8 cellular contexts compared by ENCODE assay signal in genomic region chr6:7543761-7544424, GRCh38. TPM values are rescaled to one million over a fixed set of nuclear protein-coding genes. Genes with fewer than 3 reads are reported as not detected.
A peak's percentile ranks its signal among the peaks of the same experiment; 100 is the strongest.
DNase-seq lines count a peak whose midpoint lies in the region; ATAC-seq, FAIRE-seq and TF ChIP-seq lines count a peak whose summit lies in the region.

No MANE protein-coding gene starts in this region.

- DNase-seq in activated T-cell treated with anti-CD3 and anti-CD28 coated beads, Interleukin-2, amount 50 U/mL, for 4 hours, result no peak
- no peak for DNase-seq in activated T-cell treated with anti-CD3 and anti-CD28 coated beads, Interleukin-2, amount 50 U/mL, for 72 hours
- DNase-seq in astrocyte of the spinal cord (ENCODE audit: low read depth, low spot score) (peak; percentile 2), HepG2 (ENCODE audit: low spot score) (no peak), stomach (no peak), mucosa of gallbladder (ENCODE audit: low spot score) (no peak), UCSD-AML1 (lab: John Stamatoyannopoulos, UW; ENCODE audit: unreplicated experiment) (no peak)

- H3K4me2 ChIP-seq in HepG2 (ENCODE audit: low read depth, low read length), result peak overlapping the region; percentile 97

- peak overlapping the region; percentile 99 for H3K9ac ChIP-seq in HepG2 (ENCODE audit: insufficient read depth, low read depth, low read length)

- peaks cover 61% of the 10 kb centered on the region for H3K4me1 ChIP-seq in HepG2 (ENCODE audit: insufficient read depth, low read length)
- H3K4me1 ChIP-seq in stomach, result peaks cover 24 to 67% (median 35%) of the 10 kb centered on the region in 4 donors

- TF ChIP-seq RAD21 in HepG2 (CRISPR knock-in tag; IDR thresholded peaks at IDR 0.05), result no peak

- H3K79me2 ChIP-seq in HepG2 (ENCODE audit: insufficient read depth, low read length), result peaks cover 63% of the 10 kb centered on the region

- intact Hi-C loops in HepG2 (cut with micrococcal nuclease; ENCODE audit: unreplicated experiment) (loop anchor here (1.0 to 10.0 kb wide), 4 partner anchors 98 to 379 kb away; partner anchors contain the start of gene SSR1), stomach (cut with DNase I; ENCODE audit: low total_unique reads) (no loop called here)

- no peak for ATAC-seq in activated T-cell treated with anti-CD3 and anti-CD28 coated beads, Interleukin-2, amount 50 U/mL, for 4 hours
- ATAC-seq in activated T-cell treated with anti-CD3 and anti-CD28 coated beads, Interleukin-2, amount 50 U/mL, for 72 hours (replicated peaks in 1 of 2), result no peak
- ATAC-seq in HepG2 (no peak), GM21717 (IDR thresholded peaks at IDR 0.05; ENCODE audit: unreplicated experiment) (no peak)

- H3K36me3 Mint-ChIP-seq in activated T-cell treated with anti-CD3 and anti-CD28 coated beads, Interleukin-2, amount 50 U/mL, for 4 hours (ENCODE audit: insufficient read depth), result no peaks in the 10 kb centered on the region
- peaks cover 0 to 2% of the 10 kb centered on the region in 2 donors for H3K36me3 Mint-ChIP-seq in activated T-cell treated with anti-CD3 and anti-CD28 coated beads, Interleukin-2, amount 50 U/mL, for 72 hours (ENCODE audit: insufficient read depth in 2 of 2)

- POLR2A ChIA-PET in HepG2 (lab: Yijun Ruan, JAX), result interaction anchor here (0.7 to 2.1 kb wide), 3 partner anchors 17 to 117 kb away, joined by 4 to 21 read pairs (median 7); partner anchors contain the start of gene SNRNP48

- TF ChIP-seq EP300 in HepG2 (IDR thresholded peaks at IDR 0.05; ENCODE audit: low read depth in 2 of 2, low read length in 2 of 2) (no peak), HepG2 (CRISPR knock-in tag; IDR thresholded peaks at IDR 0.05; ENCODE audit: borderline replicate concordance) (no peak), stomach (IDR thresholded peaks at IDR 0.05) (no peak)

- WGBS in HepG2 (ENCODE audit: low lambda C conversion rate), result 2% methylated on average over 13 of the region's 13 CpGs
- WGBS in stomach, 5 donors, result 18 to 43% (median 31%) methylated on average over 13 of the region's 13 CpGs

- CTCF ChIA-PET in HepG2 (lab: Yijun Ruan, JAX; ENCODE audit: low intra/inter-chr PET ratio, low total read pairs), result no interaction called here

- no peak overlapping the region for H3K27ac Mint-ChIP-seq in activated T-cell treated with anti-CD3 and anti-CD28 coated beads, Interleukin-2, amount 50 U/mL, for 72 hours

- H3K27ac ChIP-seq in HepG2 (ENCODE audit: extremely low read length, insufficient read depth, low read length) (peak overlapping the region; percentile 90), stomach (peak overlapping the region; percentile 80 to 95 (median 86))

- H3K4me3 Mint-ChIP-seq in activated T-cell treated with anti-CD3 and anti-CD28 coated beads, Interleukin-2, amount 50 U/mL, for 4 hours, result peak overlapping the region; percentile 1
- H3K4me3 Mint-ChIP-seq in activated T-cell treated with anti-CD3 and anti-CD28 coated beads, Interleukin-2, amount 50 U/mL, for 72 hours, result peak overlapping the region in 1 of 2 donors; percentile 49

- H3K9me3 ChIP-seq in HepG2 (ENCODE audit: low read length), result no peaks in the 10 kb centered on the region
- H3K9me3 ChIP-seq in stomach, result no peaks in the 10 kb centered on the region

- peaks cover 1 to 14% of the 10 kb centered on the region in 2 experiments; a peak in 3 of 5 replicates for H3K36me3 ChIP-seq in HepG2 (replicated peaks in 1 of 2; ENCODE audit: control insufficient read depth in 1 of 2, insufficient read depth in 2 of 2, low read length in 2 of 2)
- H3K36me3 ChIP-seq in stomach, result no peaks in the 10 kb centered on the region

- BruUV-seq in HepG2 (replicated peaks; lab: Mats Ljungman, UMichigan), result no TSS peak

- H3K9me3 Mint-ChIP-seq in activated T-cell treated with anti-CD3 and anti-CD28 coated beads, Interleukin-2, amount 50 U/mL, for 4 hours, result no peaks in the 10 kb centered on the region
- H3K9me3 Mint-ChIP-seq in activated T-cell treated with anti-CD3 and anti-CD28 coated beads, Interleukin-2, amount 50 U/mL, for 72 hours, result no peaks in the 10 kb centered on the region

- no peak overlapping the region for H2AFZ ChIP-seq in HepG2 (ENCODE audit: low read length)

- peaks cover 13% of the 10 kb centered on the region for H3K4me1 Mint-ChIP-seq in activated T-cell treated with anti-CD3 and anti-CD28 coated beads, Interleukin-2, amount 50 U/mL, for 4 hours (ENCODE audit: low read depth)
- peaks cover 7% of the 10 kb centered on the region for H3K4me1 Mint-ChIP-seq in activated T-cell treated with anti-CD3 and anti-CD28 coated beads, Interleukin-2, amount 50 U/mL, for 72 hours (ENCODE audit: low read depth)

- peaks cover 69% of the 10 kb centered on the region for H3K27me3 Mint-ChIP-seq in activated T-cell treated with anti-CD3 and anti-CD28 coated beads, Interleukin-2, amount 50 U/mL, for 4 hours (ENCODE audit: low read depth)
- H3K27me3 Mint-ChIP-seq in activated T-cell treated with anti-CD3 and anti-CD28 coated beads, Interleukin-2, amount 50 U/mL, for 72 hours (ENCODE audit: low read depth), result peaks cover 69% of the 10 kb centered on the region

- H3K27me3 ChIP-seq in HepG2 (ENCODE audit: control insufficient read depth in 1 of 2, insufficient read depth in 2 of 2, low read length in 2 of 2), result peaks cover 0 to 3% of the 10 kb centered on the region in 2 experiments; a peak in 1 of 5 replicates
- H3K27me3 ChIP-seq in stomach, result peaks cover 11 to 66% (median 22%) of the 10 kb centered on the region in 3 donors

- TF ChIP-seq POLR2A in HepG2 (IDR thresholded peaks at IDR 0.05; ENCODE audit: insufficient read depth in 1 of 2, low read depth in 2 of 2, low read length in 2 of 2) (peak; percentile 34 to 44; a peak in 1 of 4 replicates), stomach (IDR thresholded peaks at IDR 0.05) (no peak)

- in situ Hi-C loops in astrocyte of the spinal cord (cut with HindIII; ENCODE audit: low sequenced_read_pairs) (no loop called here), HepG2 (cut with HindIII; ENCODE audit: extremely low pct_ligation_motif_present, low pct_unique_long_range_greater_than_20kb) (loop anchor here (5.0 kb wide), 1 partner anchor 112 kb away; no protein-coding TSS in a partner anchor)

- peaks cover 15% of the 10 kb centered on the region for H4K20me1 ChIP-seq in HepG2 (ENCODE audit: insufficient read depth, low read length)

- H3K4me3 ChIP-seq in astrocyte of the spinal cord (ENCODE audit: low read depth, low read length) (peak overlapping the region; percentile 6), HepG2 (replicated peaks in 1 of 3; ENCODE audit: insufficient read depth in 1 of 3, low read depth in 2 of 3, low read length in 3 of 3) (peak overlapping the region; percentile 94 to 100 (median 95)), stomach (peak overlapping the region; percentile 59 to 81 (median 61))

- no peak for FAIRE-seq in HepG2 (lab: Jason Lieb, UNC)

- no peak for TF ChIP-seq CTCF in astrocyte of the spinal cord (IDR thresholded peaks at IDR 0.05; ENCODE audit: low read depth, low read length)
- TF ChIP-seq CTCF in HepG2 (CRISPR knock-in tag; IDR thresholded peaks at IDR 0.05), result peak; percentile 12; the same call in 1 of the 2 replicates
- TF ChIP-seq CTCF in stomach (IDR thresholded peaks at IDR 0.05), result no peak

RNA-seq across cellular contexts. Expression of gene DSP, which starts 2.4 kb away (rescaled TPM):
- total RNA-seq in activated T-cell treated with anti-CD3 and anti-CD28 coated beads, Interleukin-2, amount 50 U/mL, for 4 hours, result under 1 TPM; 0.14 to 0.29 (median 0.23) TPM
- total RNA-seq in activated T-cell treated with anti-CD3 and anti-CD28 coated beads, Interleukin-2, amount 50 U/mL, for 72 hours, result under 1 TPM; 0.32 to 0.48 TPM
- total RNA-seq in HepG2 (2016; rRNA removed; fragmentation: Illumina TruSeq; extraction: Trizol), result 89.8 and 133 TPM in 2 replicates
- total RNA-seq in HepG2 (2016; cell fraction: cytosol; rRNA removed; fragmentation: Illumina TruSeq; extraction: Trizol; ENCODE audit: low read depth), result 7.1 and 8.3 TPM in 2 replicates
- 86.8 and 115 TPM in 2 replicates for total RNA-seq in HepG2 (2016; cell fraction: insoluble cytoplasmic fraction; rRNA removed; fragmentation: Illumina TruSeq; extraction: Trizol)
- total RNA-seq in HepG2 (2016; cell fraction: membrane; rRNA removed; fragmentation: Illumina TruSeq; extraction: Trizol), result 25.8 and 26.4 TPM in 2 replicates
- 108 and 127 TPM in 2 replicates for total RNA-seq in HepG2 (2016; cell fraction: nucleus; rRNA removed; fragmentation: Illumina TruSeq; extraction: Trizol)
- polyA plus RNA-seq in HepG2 (2011; rRNA removed), result 101 and 117 TPM in 2 replicates
- polyA plus RNA-seq in HepG2 (2011; cell fraction: cytosol; rRNA removed), result 90.6 and 111 TPM in 2 replicates
- 212 and 239 TPM in 2 replicates for polyA plus RNA-seq in HepG2 (2011; cell fraction: nucleus; rRNA removed)
- 214 and 279 TPM in 2 replicates for polyA plus RNA-seq in HepG2 (2012)
- polyA plus RNA-seq in HepG2 (2016; cell fraction: cytosol; fragmentation: Illumina TruSeq; extraction: Trizol; ENCODE audit: low read depth), result 1.6 and 1.8 TPM in 2 replicates
- polyA plus RNA-seq in HepG2 (2016; cell fraction: insoluble cytoplasmic fraction; fragmentation: Illumina TruSeq; extraction: Trizol; ENCODE audit: low read depth), result 60.1 and 69.4 TPM in 2 replicates
- 3.9 and 5.4 TPM in 2 replicates for polyA plus RNA-seq in HepG2 (2016; cell fraction: membrane; fragmentation: Illumina TruSeq; extraction: Trizol; ENCODE audit: low read depth)
- 79.3 and 87.4 TPM in 2 replicates for polyA plus RNA-seq in HepG2 (2016; cell fraction: nucleus; fragmentation: Illumina TruSeq; extraction: Trizol; ENCODE audit: insufficient read depth, low read depth)
- 21.3 and 192 TPM in 2 replicates for polyA minus RNA-seq in HepG2 (2011; rRNA and poly(A)+ RNA removed; ENCODE audit: low replicate concordance)
- polyA minus RNA-seq in HepG2 (2011; cell fraction: cytosol; rRNA and poly(A)+ RNA removed), result 301 and 325 TPM in 2 replicates
- 412 and 443 TPM in 2 replicates for polyA minus RNA-seq in HepG2 (2011; cell fraction: nucleus; rRNA and poly(A)+ RNA removed)
- 100 to 1,000 TPM in 4 of 5 donors, 10 to 100 TPM in 1; 58.9 to 125 (median 121) TPM for total RNA-seq in stomach
- 10 to 100 TPM; 12.0 to 53.9 (median 15.6) TPM for polyA plus RNA-seq in stomach
- 79.1 TPM for total RNA-seq in mucosa of gallbladder

RNA-seq across cellular contexts. Expression of gene SNRNP48, which starts 46.1 kb away (rescaled TPM):
- 10 to 100 TPM; 12.2 to 14.2 (median 12.5) TPM for total RNA-seq in activated T-cell treated with anti-CD3 and anti-CD28 coated beads, Interleukin-2, amount 50 U/mL, for 4 hours
- total RNA-seq in activated T-cell treated with anti-CD3 and anti-CD28 coated beads, Interleukin-2, amount 50 U/mL, for 72 hours, result 10 to 100 TPM; 23.8 to 26.9 TPM
- total RNA-seq in HepG2 (2016; rRNA removed; fragmentation: Illumina TruSeq; extraction: Trizol), result 47.5 and 82.0 TPM in 2 replicates
- total RNA-seq in HepG2 (2016; cell fraction: cytosol; rRNA removed; fragmentation: Illumina TruSeq; extraction: Trizol; ENCODE audit: low read depth), result 4.5 and 5.3 TPM in 2 replicates
- 53.2 and 86.1 TPM in 2 replicates for total RNA-seq in HepG2 (2016; cell fraction: insoluble cytoplasmic fraction; rRNA removed; fragmentation: Illumina TruSeq; extraction: Trizol)
- 13.9 and 17.5 TPM in 2 replicates for total RNA-seq in HepG2 (2016; cell fraction: membrane; rRNA removed; fragmentation: Illumina TruSeq; extraction: Trizol)
- total RNA-seq in HepG2 (2016; cell fraction: nucleus; rRNA removed; fragmentation: Illumina TruSeq; extraction: Trizol), result 32.5 and 36.4 TPM in 2 replicates
- polyA plus RNA-seq in HepG2 (2011; rRNA removed), result 11.6 and 17.5 TPM in 2 replicates
- polyA plus RNA-seq in HepG2 (2011; cell fraction: cytosol; rRNA removed), result 7.7 and 8.9 TPM in 2 replicates
- polyA plus RNA-seq in HepG2 (2011; cell fraction: nucleus; rRNA removed), result 7.9 and 11.5 TPM in 2 replicates
- 12.4 and 15.5 TPM in 2 replicates for polyA plus RNA-seq in HepG2 (2012)
- polyA plus RNA-seq in HepG2 (2016; cell fraction: cytosol; fragmentation: Illumina TruSeq; extraction: Trizol; ENCODE audit: low read depth), result 2.1 and 2.4 TPM in 2 replicates
- polyA plus RNA-seq in HepG2 (2016; cell fraction: insoluble cytoplasmic fraction; fragmentation: Illumina TruSeq; extraction: Trizol; ENCODE audit: low read depth), result 53.9 and 61.3 TPM in 2 replicates
- polyA plus RNA-seq in HepG2 (2016; cell fraction: membrane; fragmentation: Illumina TruSeq; extraction: Trizol; ENCODE audit: low read depth), result 6.2 and 7.3 TPM in 2 replicates
- 40.0 and 41.7 TPM in 2 replicates for polyA plus RNA-seq in HepG2 (2016; cell fraction: nucleus; fragmentation: Illumina TruSeq; extraction: Trizol; ENCODE audit: insufficient read depth, low read depth)
- 7.8 and 10.6 TPM in 2 replicates for polyA minus RNA-seq in HepG2 (2011; rRNA and poly(A)+ RNA removed; ENCODE audit: low replicate concordance)
- polyA minus RNA-seq in HepG2 (2011; cell fraction: cytosol; rRNA and poly(A)+ RNA removed), result 9.2 and 11.9 TPM in 2 replicates
- polyA minus RNA-seq in HepG2 (2011; cell fraction: nucleus; rRNA and poly(A)+ RNA removed), result 28.1 and 32.1 TPM in 2 replicates
- total RNA-seq in stomach, result 100 to 1,000 TPM in 1 of 5 donors, 10 to 100 TPM in 4; 12.6 to 138 (median 16.8) TPM
- polyA plus RNA-seq in stomach, result 1 to 10 TPM; 5.1 to 7.9 (median 5.9) TPM
- total RNA-seq in mucosa of gallbladder, result 14.4 TPM

Comparison
In these comparisons a context has a peak if more than half of its experiments do, and no peak if none do; other contexts are left out.
1. H3K4me3 ChIP-seq: peak in every context shown above with its lines; median percentile 95 in HepG2; 61 in stomach; 6 in astrocyte of the spinal cord.
2. POLR2A ChIP-seq: peak in HepG2 (2 of 2); none in stomach (0 of 4).
3. RNA of gene DSP, which starts 2.4 kb away (total RNA-seq): 58.9 to 125 TPM in stomach, 7.1 to 133 TPM in HepG2 and 79.1 TPM in mucosa of gallbladder (single experiment); 0.32 to 0.48 TPM in activated T-cell treated with anti-CD3 and anti-CD28 coated beads, Interleukin-2, amount 50 U/mL, for 72 hours and 0.14 to 0.29 TPM in activated T-cell treated with anti-CD3 and anti-CD28 coated beads, Interleukin-2, amount 50 U/mL, for 4 hours; every median in the first group is over 4 times any median in the second.